ENCODE assay signal across 1 cellular context in the genomic region with DNA sequence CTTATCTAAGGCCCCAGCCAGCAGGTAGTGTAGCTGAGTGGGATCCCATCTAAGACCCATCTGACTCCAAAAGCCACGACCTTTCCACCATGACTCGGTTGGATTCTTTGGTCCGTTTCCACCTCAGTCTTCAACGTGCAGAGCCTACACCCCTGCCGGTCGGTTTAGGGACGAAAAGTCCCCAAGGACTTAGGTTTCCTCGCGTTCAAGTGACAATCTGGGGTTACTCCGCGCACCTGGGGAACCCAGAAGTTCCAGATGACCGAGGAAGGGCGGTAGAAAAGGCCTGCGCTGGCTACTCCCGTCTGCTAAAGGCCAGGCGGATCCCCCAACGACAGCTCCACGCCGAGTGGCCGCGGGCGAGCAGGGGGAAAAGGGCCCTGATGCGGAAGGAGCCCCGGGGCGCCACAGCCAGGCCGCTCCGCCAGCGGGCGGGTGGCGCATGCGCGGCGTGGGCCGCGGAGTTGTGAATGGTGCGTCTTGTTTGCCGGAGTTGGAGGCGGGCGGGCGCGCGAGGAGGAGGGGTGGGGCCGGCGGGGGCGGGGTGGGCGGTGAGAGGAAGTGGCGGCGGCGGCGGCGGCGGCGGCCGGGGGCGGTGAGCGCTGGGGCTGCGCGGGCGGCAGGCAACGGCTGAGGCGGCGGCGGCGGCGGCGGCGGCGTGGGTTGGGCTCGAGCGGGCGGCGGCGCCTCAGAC.
TF ChIP-seq lines count a peak whose summit lies in the region.

A gene (plus strand): TSS at position 595 of the 694 bp plus-strand sequence. CDS start 259 bp downstream, outside the sequence.

TF ChIP-seq in HepG2, 621 proteins besides CTCF, POLR2A, EP300 and RAD21 (continued from another document and continues in another):
- TF ChIP-seq, protein P1, sequence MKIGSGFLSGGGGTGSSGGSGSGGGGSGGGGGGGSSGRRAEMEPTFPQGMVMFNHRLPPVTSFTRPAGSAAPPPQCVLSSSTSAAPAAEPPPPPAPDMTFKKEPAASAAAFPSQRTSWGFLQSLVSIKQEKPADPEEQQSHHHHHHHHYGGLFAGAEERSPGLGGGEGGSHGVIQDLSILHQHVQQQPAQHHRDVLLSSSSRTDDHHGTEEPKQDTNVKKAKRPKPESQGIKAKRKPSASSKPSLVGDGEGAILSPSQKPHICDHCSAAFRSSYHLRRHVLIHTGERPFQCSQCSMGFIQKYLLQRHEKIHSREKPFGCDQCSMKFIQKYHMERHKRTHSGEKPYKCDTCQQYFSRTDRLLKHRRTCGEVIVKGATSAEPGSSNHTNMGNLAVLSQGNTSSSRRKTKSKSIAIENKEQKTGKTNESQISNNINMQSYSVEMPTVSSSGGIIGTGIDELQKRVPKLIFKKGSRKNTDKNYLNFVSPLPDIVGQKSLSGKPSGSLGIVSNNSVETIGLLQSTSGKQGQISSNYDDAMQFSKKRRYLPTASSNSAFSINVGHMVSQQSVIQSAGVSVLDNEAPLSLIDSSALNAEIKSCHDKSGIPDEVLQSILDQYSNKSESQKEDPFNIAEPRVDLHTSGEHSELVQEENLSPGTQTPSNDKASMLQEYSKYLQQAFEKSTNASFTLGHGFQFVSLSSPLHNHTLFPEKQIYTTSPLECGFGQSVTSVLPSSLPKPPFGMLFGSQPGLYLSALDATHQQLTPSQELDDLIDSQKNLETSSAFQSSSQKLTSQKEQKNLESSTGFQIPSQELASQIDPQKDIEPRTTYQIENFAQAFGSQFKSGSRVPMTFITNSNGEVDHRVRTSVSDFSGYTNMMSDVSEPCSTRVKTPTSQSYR (CRISPR knock-in tag; IDR thresholded peaks at IDR 0.05; ENCODE audit: borderline replicate concordance), result peak; percentile 44; the same call in 1 of the 2 replicates
- TF ChIP-seq TAF15 (IDR thresholded peaks at IDR 0.05; ENCODE audit: low read depth, low read length, poor library complexity, severe bottlenecking) (peak; percentile 52), SPEN (CRISPR knock-in tag; IDR thresholded peaks at IDR 0.05; ENCODE audit: low read depth) (peak; percentile 93), KLF6 (CRISPR knock-in tag; IDR thresholded peaks at IDR 0.05) (peak; percentile 67; the same call in 1 of the 2 replicates), ZNF737 (CRISPR knock-in tag; IDR thresholded peaks at IDR 0.05; ENCODE audit: borderline replicate concordance) (peak; percentile 69; the same call in 1 of the 2 replicates), TGIF2 (CRISPR knock-in tag; IDR thresholded peaks at IDR 0.05) (peak; percentile 83; the same call in 1 of the 2 replicates), ARNTL (CRISPR knock-in tag; IDR thresholded peaks at IDR 0.05) (peak; percentile 68), NCOA5 (CRISPR knock-in tag; IDR thresholded peaks at IDR 0.05) (no peak), CHD2 (IDR thresholded peaks at IDR 0.05; ENCODE audit: low read depth, low read length) (peak; percentile 65), ZZZ3 (CRISPR knock-in tag; IDR thresholded peaks at IDR 0.05; ENCODE audit: borderline replicate concordance) (peak; percentile 74; the same call in 1 of the 2 replicates), SP1 (IDR thresholded peaks at IDR 0.05) (no peak), SP1 (CRISPR knock-in tag; IDR thresholded peaks at IDR 0.05) (peak; percentile 62; the same call in 1 of the 2 replicates), RARA (CRISPR knock-in tag; IDR thresholded peaks at IDR 0.05) (peak; percentile 35; the same call in 1 of the 2 replicates), ZNF354B (CRISPR knock-in tag; IDR thresholded peaks at IDR 0.05) (no peak), EEA1 (CRISPR knock-in tag; IDR thresholded peaks at IDR 0.05; ENCODE audit: borderline replicate concordance) (peak; percentile 97), ZSCAN12 (CRISPR knock-in tag; IDR thresholded peaks at IDR 0.05) (no peak; the same call in 1 of the 2 replicates), ZNF543 (CRISPR knock-in tag; IDR thresholded peaks at IDR 0.05) (peak; percentile 71; the same call in 1 of the 2 replicates), ZNF441 (CRISPR knock-in tag; IDR thresholded peaks at IDR 0.05; ENCODE audit: borderline replicate concordance) (peak; percentile 60; the same call in 1 of the 2 replicates), ZMYM4 (CRISPR knock-in tag; IDR thresholded peaks at IDR 0.05) (peak; percentile 75; the same call in 1 of the 2 replicates), ZNF207 (IDR thresholded peaks at IDR 0.05; ENCODE audit: borderline replicate concordance) (no peak), ZNF17 (CRISPR knock-in tag; IDR thresholded peaks at IDR 0.05) (no peak), MIER3 (CRISPR knock-in tag; IDR thresholded peaks at IDR 0.05; ENCODE audit: borderline replicate concordance) (peak; percentile 87; the same call in 1 of the 2 replicates), CHCHD3 (CRISPR knock-in tag; IDR thresholded peaks at IDR 0.05) (no peak; the same call in 1 of the 2 replicates), SATB2 (CRISPR knock-in tag; IDR thresholded peaks at IDR 0.05) (peak; percentile 92), KDM3A (CRISPR knock-in tag; IDR thresholded peaks at IDR 0.05; ENCODE audit: low read depth) (peak; percentile 91; the same call in 1 of the 2 replicates), ZNF772 (CRISPR knock-in tag; IDR thresholded peaks at IDR 0.05) (peak; percentile 86), SAP130 (CRISPR knock-in tag; IDR thresholded peaks at IDR 0.05; ENCODE audit: low read depth) (peak; percentile 92), AGO2 (optimal IDR thresholded peaks at IDR 0.05; ENCODE audit: low read depth, low read length) (no peak), ZNF577 (CRISPR knock-in tag; IDR thresholded peaks at IDR 0.05; ENCODE audit: borderline replicate concordance, low read depth) (no peak), YY1 (IDR thresholded peaks at IDR 0.05; ENCODE audit: insufficient read depth, insufficient replicate concordance, low read depth, low read length) (peak; percentile 70), HNRNPH1 (optimal IDR thresholded peaks at IDR 0.05; ENCODE audit: low read depth, low read length) (no peak), ZNF782 (CRISPR knock-in tag; IDR thresholded peaks at IDR 0.05; ENCODE audit: borderline replicate concordance) (peak; percentile 78; the same call in 1 of the 2 replicates), ZNF317 (CRISPR knock-in tag; IDR thresholded peaks at IDR 0.05) (peak; percentile 93), ZNF619 (CRISPR knock-in tag; IDR thresholded peaks at IDR 0.05) (0 out of 2 replicates have a peak, but pooled peaks have one; percentile 66), SNRNP70 (IDR thresholded peaks at IDR 0.05; ENCODE audit: low read depth, low read length) (no peak)
- TF ChIP-seq, protein P2, sequence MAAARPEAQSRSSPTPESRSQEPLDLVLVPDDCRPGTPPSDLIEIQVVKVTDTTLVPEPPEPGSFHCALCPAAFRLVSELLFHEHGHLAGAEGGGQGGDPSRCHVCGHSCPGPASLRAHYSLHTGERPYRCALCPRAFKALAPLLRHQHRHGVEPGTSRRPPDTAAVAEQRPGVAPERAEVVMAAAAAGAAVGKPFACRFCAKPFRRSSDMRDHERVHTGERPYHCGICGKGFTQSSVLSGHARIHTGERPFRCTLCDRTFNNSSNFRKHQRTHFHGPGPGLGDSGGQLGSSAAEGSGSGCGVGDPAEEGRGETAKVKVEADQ (CRISPR knock-in tag; IDR thresholded peaks at IDR 0.05; ENCODE audit: borderline replicate concordance), result peak; percentile 92; the same call in 1 of the 2 replicates
- TF ChIP-seq, protein P3, sequence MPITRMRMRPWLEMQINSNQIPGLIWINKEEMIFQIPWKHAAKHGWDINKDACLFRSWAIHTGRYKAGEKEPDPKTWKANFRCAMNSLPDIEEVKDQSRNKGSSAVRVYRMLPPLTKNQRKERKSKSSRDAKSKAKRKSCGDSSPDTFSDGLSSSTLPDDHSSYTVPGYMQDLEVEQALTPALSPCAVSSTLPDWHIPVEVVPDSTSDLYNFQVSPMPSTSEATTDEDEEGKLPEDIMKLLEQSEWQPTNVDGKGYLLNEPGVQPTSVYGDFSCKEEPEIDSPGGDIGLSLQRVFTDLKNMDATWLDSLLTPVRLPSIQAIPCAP (CRISPR knock-in tag; IDR thresholded peaks at IDR 0.05; ENCODE audit: low read depth), result no peak
- TF ChIP-seq, protein P4, sequence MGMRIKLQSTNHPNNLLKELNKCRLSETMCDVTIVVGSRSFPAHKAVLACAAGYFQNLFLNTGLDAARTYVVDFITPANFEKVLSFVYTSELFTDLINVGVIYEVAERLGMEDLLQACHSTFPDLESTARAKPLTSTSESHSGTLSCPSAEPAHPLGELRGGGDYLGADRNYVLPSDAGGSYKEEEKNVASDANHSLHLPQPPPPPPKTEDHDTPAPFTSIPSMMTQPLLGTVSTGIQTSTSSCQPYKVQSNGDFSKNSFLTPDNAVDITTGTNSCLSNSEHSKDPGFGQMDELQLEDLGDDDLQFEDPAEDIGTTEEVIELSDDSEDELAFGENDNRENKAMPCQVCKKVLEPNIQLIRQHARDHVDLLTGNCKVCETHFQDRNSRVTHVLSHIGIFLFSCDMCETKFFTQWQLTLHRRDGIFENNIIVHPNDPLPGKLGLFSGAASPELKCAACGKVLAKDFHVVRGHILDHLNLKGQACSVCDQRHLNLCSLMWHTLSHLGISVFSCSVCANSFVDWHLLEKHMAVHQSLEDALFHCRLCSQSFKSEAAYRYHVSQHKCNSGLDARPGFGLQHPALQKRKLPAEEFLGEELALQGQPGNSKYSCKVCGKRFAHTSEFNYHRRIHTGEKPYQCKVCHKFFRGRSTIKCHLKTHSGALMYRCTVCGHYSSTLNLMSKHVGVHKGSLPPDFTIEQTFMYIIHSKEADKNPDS (CRISPR knock-in tag; IDR thresholded peaks at IDR 0.05), result no peak
- TF ChIP-seq, protein P5, sequence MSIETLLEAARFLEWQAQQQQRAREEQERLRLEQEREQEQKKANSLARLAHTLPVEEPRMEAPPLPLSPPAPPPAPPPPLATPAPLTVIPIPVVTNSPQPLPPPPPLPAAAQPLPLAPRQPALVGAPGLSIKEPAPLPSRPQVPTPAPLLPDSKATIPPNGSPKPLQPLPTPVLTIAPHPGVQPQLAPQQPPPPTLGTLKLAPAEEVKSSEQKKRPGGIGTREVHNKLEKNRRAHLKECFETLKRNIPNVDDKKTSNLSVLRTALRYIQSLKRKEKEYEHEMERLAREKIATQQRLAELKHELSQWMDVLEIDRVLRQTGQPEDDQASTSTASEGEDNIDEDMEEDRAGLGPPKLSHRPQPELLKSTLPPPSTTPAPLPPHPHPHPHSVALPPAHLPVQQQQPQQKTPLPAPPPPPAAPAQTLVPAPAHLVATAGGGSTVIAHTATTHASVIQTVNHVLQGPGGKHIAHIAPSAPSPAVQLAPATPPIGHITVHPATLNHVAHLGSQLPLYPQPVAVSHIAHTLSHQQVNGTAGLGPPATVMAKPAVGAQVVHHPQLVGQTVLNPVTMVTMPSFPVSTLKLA (IDR thresholded peaks at IDR 0.05), result peak; percentile 29; the same call in 1 of the 2 replicates
- TF ChIP-seq, protein P6, sequence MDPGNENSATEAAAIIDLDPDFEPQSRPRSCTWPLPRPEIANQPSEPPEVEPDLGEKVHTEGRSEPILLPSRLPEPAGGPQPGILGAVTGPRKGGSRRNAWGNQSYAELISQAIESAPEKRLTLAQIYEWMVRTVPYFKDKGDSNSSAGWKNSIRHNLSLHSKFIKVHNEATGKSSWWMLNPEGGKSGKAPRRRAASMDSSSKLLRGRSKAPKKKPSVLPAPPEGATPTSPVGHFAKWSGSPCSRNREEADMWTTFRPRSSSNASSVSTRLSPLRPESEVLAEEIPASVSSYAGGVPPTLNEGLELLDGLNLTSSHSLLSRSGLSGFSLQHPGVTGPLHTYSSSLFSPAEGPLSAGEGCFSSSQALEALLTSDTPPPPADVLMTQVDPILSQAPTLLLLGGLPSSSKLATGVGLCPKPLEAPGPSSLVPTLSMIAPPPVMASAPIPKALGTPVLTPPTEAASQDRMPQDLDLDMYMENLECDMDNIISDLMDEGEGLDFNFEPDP (CRISPR knock-in tag; conservative IDR thresholded peaks at IDR 0.05), result no peak
- TF ChIP-seq, protein P7, sequence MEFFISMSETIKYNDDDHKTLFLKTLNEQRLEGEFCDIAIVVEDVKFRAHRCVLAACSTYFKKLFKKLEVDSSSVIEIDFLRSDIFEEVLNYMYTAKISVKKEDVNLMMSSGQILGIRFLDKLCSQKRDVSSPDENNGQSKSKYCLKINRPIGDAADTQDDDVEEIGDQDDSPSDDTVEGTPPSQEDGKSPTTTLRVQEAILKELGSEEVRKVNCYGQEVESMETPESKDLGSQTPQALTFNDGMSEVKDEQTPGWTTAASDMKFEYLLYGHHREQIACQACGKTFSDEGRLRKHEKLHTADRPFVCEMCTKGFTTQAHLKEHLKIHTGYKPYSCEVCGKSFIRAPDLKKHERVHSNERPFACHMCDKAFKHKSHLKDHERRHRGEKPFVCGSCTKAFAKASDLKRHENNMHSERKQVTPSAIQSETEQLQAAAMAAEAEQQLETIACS (CRISPR knock-in tag; IDR thresholded peaks at IDR 0.05), result peak; percentile 60; the same call in 1 of the 2 replicates
- TF ChIP-seq, protein P8, sequence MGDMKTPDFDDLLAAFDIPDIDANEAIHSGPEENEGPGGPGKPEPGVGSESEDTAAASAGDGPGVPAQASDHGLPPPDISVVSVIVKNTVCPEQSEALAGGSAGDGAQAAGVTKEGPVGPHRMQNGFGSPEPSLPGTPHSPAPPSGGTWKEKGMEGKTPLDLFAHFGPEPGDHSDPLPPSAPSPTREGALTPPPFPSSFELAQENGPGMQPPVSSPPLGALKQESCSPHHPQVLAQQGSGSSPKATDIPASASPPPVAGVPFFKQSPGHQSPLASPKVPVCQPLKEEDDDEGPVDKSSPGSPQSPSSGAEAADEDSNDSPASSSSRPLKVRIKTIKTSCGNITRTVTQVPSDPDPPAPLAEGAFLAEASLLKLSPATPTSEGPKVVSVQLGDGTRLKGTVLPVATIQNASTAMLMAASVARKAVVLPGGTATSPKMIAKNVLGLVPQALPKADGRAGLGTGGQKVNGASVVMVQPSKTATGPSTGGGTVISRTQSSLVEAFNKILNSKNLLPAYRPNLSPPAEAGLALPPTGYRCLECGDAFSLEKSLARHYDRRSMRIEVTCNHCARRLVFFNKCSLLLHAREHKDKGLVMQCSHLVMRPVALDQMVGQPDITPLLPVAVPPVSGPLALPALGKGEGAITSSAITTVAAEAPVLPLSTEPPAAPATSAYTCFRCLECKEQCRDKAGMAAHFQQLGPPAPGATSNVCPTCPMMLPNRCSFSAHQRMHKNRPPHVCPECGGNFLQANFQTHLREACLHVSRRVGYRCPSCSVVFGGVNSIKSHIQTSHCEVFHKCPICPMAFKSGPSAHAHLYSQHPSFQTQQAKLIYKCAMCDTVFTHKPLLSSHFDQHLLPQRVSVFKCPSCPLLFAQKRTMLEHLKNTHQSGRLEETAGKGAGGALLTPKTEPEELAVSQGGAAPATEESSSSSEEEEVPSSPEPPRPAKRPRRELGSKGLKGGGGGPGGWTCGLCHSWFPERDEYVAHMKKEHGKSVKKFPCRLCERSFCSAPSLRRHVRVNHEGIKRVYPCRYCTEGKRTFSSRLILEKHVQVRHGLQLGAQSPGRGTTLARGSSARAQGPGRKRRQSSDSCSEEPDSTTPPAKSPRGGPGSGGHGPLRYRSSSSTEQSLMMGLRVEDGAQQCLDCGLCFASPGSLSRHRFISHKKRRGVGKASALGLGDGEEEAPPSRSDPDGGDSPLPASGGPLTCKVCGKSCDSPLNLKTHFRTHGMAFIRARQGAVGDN (CRISPR knock-in tag; IDR thresholded peaks at IDR 0.05), result peak; percentile 94
- TF ChIP-seq, protein P9, sequence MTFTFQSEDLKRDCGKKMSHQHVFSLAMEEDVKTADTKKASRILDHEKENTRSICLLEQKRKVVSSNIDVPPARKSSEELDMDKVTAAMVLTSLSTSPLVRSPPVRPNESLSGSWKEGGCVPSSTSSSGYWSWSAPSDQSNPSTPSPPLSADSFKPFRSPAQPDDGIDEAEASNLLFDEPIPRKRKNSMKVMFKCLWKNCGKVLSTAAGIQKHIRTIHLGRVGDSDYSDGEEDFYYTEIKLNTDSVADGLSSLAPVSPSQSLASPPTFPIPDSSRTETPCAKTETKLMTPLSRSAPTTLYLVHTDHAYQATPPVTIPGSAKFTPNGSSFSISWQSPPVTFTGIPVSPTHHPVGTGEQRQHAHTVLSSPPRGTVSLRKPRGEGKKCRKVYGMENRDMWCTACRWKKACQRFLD (CRISPR knock-in tag; IDR thresholded peaks at IDR 0.05; ENCODE audit: borderline replicate concordance), result peak; percentile 84; the same call in 1 of the 2 replicates
